ENCODE assay signal across 1 cellular context in genomic region chr3:139953131-139953910, GRCh38.
TF ChIP-seq lines count a peak whose summit lies in the region.

No MANE protein-coding gene starts in this region.

TF ChIP-seq in HCT116, 20 proteins besides CTCF, POLR2A, EP300 and RAD21 (continued from another document):
- no peak for TF ChIP-seq EGR1 (IDR thresholded peaks at IDR 0.05; ENCODE audit: low read depth)
